In genomic region chr1:20974069-20974468, GRCh38 we compare ENCODE assay signal across 27 cellular contexts.
DNase-seq lines count a peak whose midpoint lies in the region; TF ChIP-seq lines count a peak whose summit lies in the region.
"Had no signal": no experiment of that assay in that cellular context is flagged by ENCODE, and none has a peak within 500 bp of the region (broad histone marks: within the 10 kb centered on the region; RNA-seq: fewer than 3 reads in every experiment).

No MANE protein-coding gene starts in this region.

- no peaks in the 10 kb centered on the region for H3K79me2 ChIP-seq in osteoblast (ENCODE audit: insufficient read depth, low read length)

- peak overlapping the region; percentile 48 for H3K4me2 ChIP-seq in osteoblast (ENCODE audit: insufficient read depth, low read length)
- H3K4me2 ChIP-seq: BLaER1 had no signal

- H3K9me3 ChIP-seq in osteoblast (ENCODE audit: low read depth, low read length): no peaks in the 10 kb centered on the region
- H3K9me3 ChIP-seq: BLaER1, Caco-2, gastrocnemius medialis, stomach had no signal

- H2AFZ ChIP-seq in osteoblast (ENCODE audit: low read length): no peak overlapping the region

- H3K4me3 ChIP-seq in osteoblast (ENCODE audit: insufficient read depth, low read length): no peak overlapping the region
- H3K4me3 ChIP-seq: BLaER1, gastrocnemius medialis, stomach had no signal

- TF ChIP-seq CTCF in osteoblast (IDR thresholded peaks at IDR 0.05; ENCODE audit: extremely low read depth, low read depth, low read length): no peak

- H3K27me3 ChIP-seq in osteoblast (ENCODE audit: insufficient read depth, low read length): no peaks in the 10 kb centered on the region
- H3K27me3 ChIP-seq: BLaER1, gastrocnemius medialis, stomach had no signal

- CTCF ChIA-PET in HEK293T (lab: Yijun Ruan, JAX): no interaction called here

- H3K27ac ChIP-seq in osteoblast (ENCODE audit: low read depth, low read length): peak overlapping the region; percentile 13
- H3K27ac ChIP-seq: BLaER1, gastrocnemius medialis, stomach had no signal

- peak; percentile 44 for DNase-seq in GM03348 (ENCODE audit: low spot score)
- DNase-seq in RPMI7951 (ENCODE audit: low read depth): peak; percentile 63
- DNase-seq in fibroblast of gingiva (ENCODE audit: low read depth): peak; percentile 20
- peak; percentile 63 for DNase-seq in osteoblast (ENCODE audit: insufficient read length, low spot score, missing footprints)
- no peak for DNase-seq in activated CD8-positive, alpha-beta memory T cell treated with anti-CD3 and anti-CD28 coated beads, Interleukin-2, amount 50 U/mL, for 4 hours
- DNase-seq in NCI-H1436 treated with DMSO at 0.1 percent for 48 hours (lab: John Stamatoyannopoulos, UW): no peak
- no peak for DNase-seq in NCI-H187 treated with DMSO at 0.1 percent for 48 hours (lab: John Stamatoyannopoulos, UW)
- no peak for DNase-seq in HEK293T (ENCODE audit: extremely low spot score)
- DNase-seq: activated CD4-positive, CD25-positive, alpha-beta regulatory T cell treated with anti-CD3 and anti-CD28 coated beads, Interleukin-2, amount 50 U/mL, for 72 hours; activated naive CD4-positive, alpha-beta T cell treated with anti-CD3 and anti-CD28 coated beads for 36 hours; activated T-cell treated with anti-CD3 and anti-CD28 coated beads, Interleukin-2, amount 50 U/mL, for 24 hours; anterior cingulate cortex; Caco-2; caudate nucleus; dermis blood vessel endothelial cell; gastrocnemius medialis; KBM-7; kidney; NCI-H1694; NCI-H2227 treated with DMSO at 0.1 percent for 48 hours; NCI-H82; nucleus accumbens; stimulated activated CD4-positive, alpha-beta T cell treated with anti-CD3 and anti-CD28 coated beads, Interleukin-4, amount 100 ng/mL, for 24 hours; stomach; SW 1271; trophoblast cell had no signal

- peaks cover 2% of the 10 kb centered on the region for H4K20me1 ChIP-seq in osteoblast (ENCODE audit: insufficient read depth, low read length)
- H4K20me1 ChIP-seq: BLaER1 had no signal

- H3K36me3 ChIP-seq in osteoblast (ENCODE audit: insufficient read depth, low read length): peaks cover 22% of the 10 kb centered on the region

- peaks cover 15% of the 10 kb centered on the region for H3K4me1 ChIP-seq in osteoblast (ENCODE audit: insufficient read depth, low read length)
- H3K4me1 ChIP-seq: BLaER1, Caco-2, stomach had no signal

- POLR2A ChIA-PET in HEK293T (lab: Yijun Ruan, JAX): no interaction called here

TF ChIP-seq in HEK293T, 16 proteins besides CTCF, POLR2A, EP300 and RAD21:
- TF ChIP-seq HDGF (IDR thresholded peaks at IDR 0.05; ENCODE audit: borderline replicate concordance): no peak
- no peak for TF ChIP-seq FOXK2 (IDR thresholded peaks at IDR 0.05)
- TF ChIP-seq, protein P1, sequence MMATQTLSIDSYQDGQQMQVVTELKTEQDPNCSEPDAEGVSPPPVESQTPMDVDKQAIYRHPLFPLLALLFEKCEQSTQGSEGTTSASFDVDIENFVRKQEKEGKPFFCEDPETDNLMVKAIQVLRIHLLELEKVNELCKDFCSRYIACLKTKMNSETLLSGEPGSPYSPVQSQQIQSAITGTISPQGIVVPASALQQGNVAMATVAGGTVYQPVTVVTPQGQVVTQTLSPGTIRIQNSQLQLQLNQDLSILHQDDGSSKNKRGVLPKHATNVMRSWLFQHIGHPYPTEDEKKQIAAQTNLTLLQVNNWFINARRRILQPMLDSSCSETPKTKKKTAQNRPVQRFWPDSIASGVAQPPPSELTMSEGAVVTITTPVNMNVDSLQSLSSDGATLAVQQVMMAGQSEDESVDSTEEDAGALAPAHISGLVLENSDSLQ (IDR thresholded peaks at IDR 0.05): no peak
- no peak for TF ChIP-seq ZNF384 (IDR thresholded peaks at IDR 0.05)
TF ChIP-seq in HEK293T: peak in this region for 0.

Comparison
In these comparisons a context has a peak if more than half of its experiments do, and no peak if none do; other contexts are left out.
1. DNase-seq: peak in GM03348 (single experiment), RPMI7951 (single experiment), fibroblast of gingiva (single experiment) and osteoblast (single experiment); none in activated CD8-positive, alpha-beta memory T cell treated with anti-CD3 and anti-CD28 coated beads, Interleukin-2, amount 50 U/mL, for 4 hours (single experiment), NCI-H1436 treated with DMSO at 0.1 percent for 48 hours (single experiment), NCI-H187 treated with DMSO at 0.1 percent for 48 hours (single experiment) and HEK293T (single experiment).